18 cellular contexts compared by ENCODE assay signal in genomic region chr4:147367841-147368385, GRCh38.
"Had no signal": no experiment of that assay in that cellular context is flagged by ENCODE, and none has a peak within 500 bp of the region (broad histone marks: within the 10 kb centered on the region; RNA-seq: fewer than 3 reads in every experiment).

No MANE protein-coding gene starts in this region.

- H3K4me1 ChIP-seq: adrenal gland, gastrocnemius medialis, SJCRH30 had no signal

- H3K27ac ChIP-seq: adrenal gland, colonic mucosa, esophagus squamous epithelium, gastrocnemius medialis, SJCRH30, VCaP had no signal

- ATAC-seq: activated naive CD4-positive, alpha-beta T cell treated with anti-CD3 and anti-CD28 coated beads, Interleukin-2, amount 50 U/mL, for 72 hours; gastrocnemius medialis; natural killer cell; stimulated activated naive B cell treated with anti-CD40 and anti-IgM and Interleukin-4, amounts not matched to agents 10 μg/mL and 1 μg/mL and 100 μg/mL, for 72 hours; T-helper 17 cell had no signal

- H3K4me3 Mint-ChIP-seq: natural killer cell; stimulated activated naive B cell treated with anti-CD40 and anti-IgM and Interleukin-4, amounts not matched to agents 10 μg/mL and 1 μg/mL and 100 μg/mL, for 72 hours; T-helper 17 cell had no signal

- H3K27me3 ChIP-seq: adrenal gland, colonic mucosa, esophagus squamous epithelium, gastrocnemius medialis, SJCRH30 had no signal

- H3K4me3 ChIP-seq: adrenal gland, colonic mucosa, esophagus squamous epithelium, gastrocnemius medialis, SJCRH30 had no signal

- DNase-seq: activated CD4-positive, CD25-positive, alpha-beta regulatory T cell treated with anti-CD3 and anti-CD28 coated beads, Interleukin-2, amount 50 U/mL, for 72 hours; activated gamma-delta T cell; adrenal gland; central memory CD4-positive, alpha-beta T cell; colonic mucosa; esophagus squamous epithelium; gastrocnemius medialis; head of caudate nucleus; mesendoderm; natural killer cell; nucleus accumbens; posterior cingulate gyrus; retina; SJCRH30; stimulated activated naive B cell treated with anti-CD40 and anti-IgM and Interleukin-4, amounts not matched to agents 10 μg/mL and 1 μg/mL and 100 μg/mL, for 72 hours; T-helper 17 cell had no signal

- H3K9me3 ChIP-seq: adrenal gland, colonic mucosa, esophagus squamous epithelium, gastrocnemius medialis, SJCRH30 had no signal

- H3K36me3 ChIP-seq: adrenal gland, colonic mucosa, esophagus squamous epithelium, gastrocnemius medialis, SJCRH30 had no signal

- H3K4me1 Mint-ChIP-seq: natural killer cell; stimulated activated naive B cell treated with anti-CD40 and anti-IgM and Interleukin-4, amounts not matched to agents 10 μg/mL and 1 μg/mL and 100 μg/mL, for 72 hours; T-helper 17 cell had no signal

- H3K27ac Mint-ChIP-seq: activated naive CD4-positive, alpha-beta T cell treated with anti-CD3 and anti-CD28 coated beads, Interleukin-2, amount 50 U/mL, for 72 hours; natural killer cell; stimulated activated naive B cell treated with anti-CD40 and anti-IgM and Interleukin-4, amounts not matched to agents 10 μg/mL and 1 μg/mL and 100 μg/mL, for 72 hours; T-helper 17 cell had no signal

- H3K27me3 Mint-ChIP-seq: stimulated activated naive B cell treated with anti-CD40 and anti-IgM and Interleukin-4, amounts not matched to agents 10 μg/mL and 1 μg/mL and 100 μg/mL, for 72 hours; T-helper 17 cell had no signal

- H3K36me3 Mint-ChIP-seq: activated naive CD4-positive, alpha-beta T cell treated with anti-CD3 and anti-CD28 coated beads, Interleukin-2, amount 50 U/mL, for 72 hours; natural killer cell; stimulated activated naive B cell treated with anti-CD40 and anti-IgM and Interleukin-4, amounts not matched to agents 10 μg/mL and 1 μg/mL and 100 μg/mL, for 72 hours had no signal
